1 cellular context compared by ENCODE assay signal in the genomic region with DNA sequence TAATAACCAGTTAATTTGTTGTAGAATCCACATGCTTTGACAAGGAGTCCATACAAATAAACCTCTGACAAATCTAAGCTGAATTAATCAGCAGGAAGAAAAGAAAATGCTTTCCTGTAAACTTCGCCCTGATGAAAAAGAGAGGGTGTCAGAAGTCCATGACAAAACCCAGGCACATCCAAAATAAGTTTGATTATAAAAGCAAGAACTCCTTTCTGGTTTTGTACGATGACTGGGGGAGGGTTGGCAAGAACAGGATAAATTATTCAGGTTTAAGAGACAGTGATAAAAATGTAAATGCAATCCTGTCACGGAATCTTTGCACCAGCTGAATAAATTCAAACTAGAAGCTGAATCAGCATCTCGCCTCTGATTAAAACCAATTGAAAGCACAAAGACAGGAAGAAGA.
TF ChIP-seq lines count a peak whose summit lies in the region.

No MANE protein-coding gene starts in this region.

TF ChIP-seq in GM23338, 12 proteins besides CTCF, POLR2A, EP300 and RAD21:
- TF ChIP-seq, protein P1, sequence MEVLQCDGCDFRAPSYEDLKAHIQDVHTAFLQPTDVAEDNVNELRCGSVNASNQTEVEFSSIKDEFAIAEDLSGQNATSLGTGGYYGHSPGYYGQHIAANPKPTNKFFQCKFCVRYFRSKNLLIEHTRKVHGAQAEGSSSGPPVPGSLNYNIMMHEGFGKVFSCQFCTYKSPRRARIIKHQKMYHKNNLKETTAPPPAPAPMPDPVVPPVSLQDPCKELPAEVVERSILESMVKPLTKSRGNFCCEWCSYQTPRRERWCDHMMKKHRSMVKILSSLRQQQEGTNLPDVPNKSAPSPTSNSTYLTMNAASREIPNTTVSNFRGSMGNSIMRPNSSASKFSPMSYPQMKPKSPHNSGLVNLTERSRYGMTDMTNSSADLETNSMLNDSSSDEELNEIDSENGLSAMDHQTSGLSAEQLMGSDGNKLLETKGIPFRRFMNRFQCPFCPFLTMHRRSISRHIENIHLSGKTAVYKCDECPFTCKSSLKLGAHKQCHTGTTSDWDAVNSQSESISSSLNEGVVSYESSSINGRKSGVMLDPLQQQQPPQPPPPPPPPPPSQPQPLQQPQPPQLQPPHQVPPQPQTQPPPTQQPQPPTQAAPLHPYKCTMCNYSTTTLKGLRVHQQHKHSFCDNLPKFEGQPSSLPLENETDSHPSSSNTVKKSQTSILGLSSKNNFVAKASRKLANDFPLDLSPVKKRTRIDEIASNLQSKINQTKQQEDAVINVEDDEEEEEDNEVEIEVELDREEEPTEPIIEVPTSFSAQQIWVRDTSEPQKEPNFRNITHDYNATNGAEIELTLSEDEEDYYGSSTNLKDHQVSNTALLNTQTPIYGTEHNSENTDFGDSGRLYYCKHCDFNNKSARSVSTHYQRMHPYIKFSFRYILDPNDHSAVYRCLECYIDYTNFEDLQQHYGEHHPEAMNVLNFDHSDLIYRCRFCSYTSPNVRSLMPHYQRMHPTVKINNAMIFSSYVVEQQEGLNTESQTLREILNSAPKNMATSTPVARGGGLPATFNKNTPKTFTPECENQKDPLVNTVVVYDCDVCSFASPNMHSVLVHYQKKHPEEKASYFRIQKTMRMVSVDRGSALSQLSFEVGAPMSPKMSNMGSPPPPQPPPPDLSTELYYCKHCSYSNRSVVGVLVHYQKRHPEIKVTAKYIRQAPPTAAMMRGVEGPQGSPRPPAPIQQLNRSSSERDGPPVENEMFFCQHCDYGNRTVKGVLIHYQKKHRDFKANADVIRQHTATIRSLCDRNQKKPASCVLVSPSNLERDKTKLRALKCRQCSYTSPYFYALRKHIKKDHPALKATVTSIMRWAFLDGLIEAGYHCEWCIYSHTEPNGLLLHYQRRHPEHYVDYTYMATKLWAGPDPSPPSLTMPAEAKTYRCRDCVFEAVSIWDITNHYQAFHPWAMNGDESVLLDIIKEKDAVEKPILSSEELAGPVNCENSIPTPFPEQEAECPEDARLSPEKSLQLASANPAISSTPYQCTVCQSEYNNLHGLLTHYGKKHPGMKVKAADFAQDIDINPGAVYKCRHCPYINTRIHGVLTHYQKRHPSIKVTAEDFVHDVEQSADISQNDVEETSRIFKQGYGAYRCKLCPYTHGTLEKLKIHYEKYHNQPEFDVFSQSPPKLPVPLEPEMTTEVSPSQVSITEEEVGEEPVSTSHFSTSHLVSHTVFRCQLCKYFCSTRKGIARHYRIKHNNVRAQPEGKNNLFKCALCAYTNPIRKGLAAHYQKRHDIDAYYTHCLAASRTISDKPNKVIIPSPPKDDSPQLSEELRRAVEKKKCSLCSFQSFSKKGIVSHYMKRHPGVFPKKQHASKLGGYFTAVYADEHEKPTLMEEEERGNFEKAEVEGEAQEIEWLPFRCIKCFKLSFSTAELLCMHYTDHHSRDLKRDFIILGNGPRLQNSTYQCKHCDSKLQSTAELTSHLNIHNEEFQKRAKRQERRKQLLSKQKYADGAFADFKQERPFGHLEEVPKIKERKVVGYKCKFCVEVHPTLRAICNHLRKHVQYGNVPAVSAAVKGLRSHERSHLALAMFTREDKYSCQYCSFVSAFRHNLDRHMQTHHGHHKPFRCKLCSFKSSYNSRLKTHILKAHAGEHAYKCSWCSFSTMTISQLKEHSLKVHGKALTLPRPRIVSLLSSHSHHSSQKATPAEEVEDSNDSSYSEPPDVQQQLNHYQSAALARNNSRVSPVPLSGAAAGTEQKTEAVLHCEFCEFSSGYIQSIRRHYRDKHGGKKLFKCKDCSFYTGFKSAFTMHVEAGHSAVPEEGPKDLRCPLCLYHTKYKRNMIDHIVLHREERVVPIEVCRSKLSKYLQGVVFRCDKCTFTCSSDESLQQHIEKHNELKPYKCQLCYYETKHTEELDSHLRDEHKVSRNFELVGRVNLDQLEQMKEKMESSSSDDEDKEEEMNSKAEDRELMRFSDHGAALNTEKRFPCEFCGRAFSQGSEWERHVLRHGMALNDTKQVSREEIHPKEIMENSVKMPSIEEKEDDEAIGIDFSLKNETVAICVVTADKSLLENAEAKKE (CRISPR knock-in tag; IDR thresholded peaks at IDR 0.05), result no peak
- TF ChIP-seq ZNF114 (CRISPR knock-in tag; IDR thresholded peaks at IDR 0.05) (no peak), EZH2phosphoT487 (IDR thresholded peaks at IDR 0.05; ENCODE audit: unreplicated experiment) (no peak), STAT1 (IDR thresholded peaks at IDR 0.05; ENCODE audit: unreplicated experiment) (no peak), EZH2 (IDR thresholded peaks at IDR 0.05; ENCODE audit: low read depth, unreplicated experiment) (no peak), POLR2AphosphoS5 (IDR thresholded peaks at IDR 0.05; ENCODE audit: low read depth) (no peak)
